In genomic region chr13:30071890-30072817, GRCh38 we compare ENCODE assay signal across 16 cellular contexts.
DNase-seq lines count a peak whose midpoint lies in the region; ATAC-seq and TF ChIP-seq lines count a peak whose summit lies in the region.
"Had no signal": no experiment of that assay in that cellular context is flagged by ENCODE, and none has a peak within 500 bp of the region (broad histone marks: within the 10 kb centered on the region; RNA-seq: fewer than 3 reads in every experiment).

No MANE protein-coding gene starts in this region.

- H3K4me1 ChIP-seq in foreskin keratinocyte (peaks cover 5% of the 10 kb centered on the region), trophoblast cell (ENCODE audit: control insufficient read depth in 1 of 2, insufficient read depth in 2 of 2, low read length in 2 of 2) (peaks cover 3 to 8% of the 10 kb centered on the region in 2 experiments), psoas muscle (no peaks in the 10 kb centered on the region)
- H3K4me1 ChIP-seq: heart right ventricle had no signal

- DNase-seq in foreskin keratinocyte = peak in 1 of 2 donors; percentile 37
- peak; percentile 90 to 95 for DNase-seq in trophoblast cell
- no peak for DNase-seq in activated effector memory CD4-positive, alpha-beta T cell treated with anti-CD3 and anti-CD28 coated beads, Interleukin-2, amount 50 U/mL, for 16 hours
- DNase-seq in stimulated activated CD4-positive, alpha-beta T cell treated with anti-CD3 and anti-CD28 coated beads, Interleukin-12 subunit alpha, Interleukin-12 subunit beta, amount 100 ng/mL, for 4 hours = no peak
- DNase-seq in psoas muscle = no peak
- DNase-seq: activated CD4-positive, alpha-beta T cell treated with anti-CD3 and anti-CD28 coated beads for 36 hours; effector memory CD8-positive, alpha-beta T cell; heart right ventricle; Kasumi-1; NCI-H2107; NCI-H526 had no signal

- H3K9me3 ChIP-seq in trophoblast cell (ENCODE audit: insufficient read depth, low read depth, low read length) = no peaks in the 10 kb centered on the region
- no peaks in the 10 kb centered on the region for H3K9me3 ChIP-seq in psoas muscle
- H3K9me3 ChIP-seq: BLaER1 treated with 17β-estradiol and CSF1 and Interleukin-3, amounts not matched to agents 10 nM and 100 nM; heart right ventricle had no signal

- H3K79me2 ChIP-seq in trophoblast cell (ENCODE audit: control insufficient read depth, insufficient read depth, low read length, poor library complexity) = no peaks in the 10 kb centered on the region

- no peak overlapping the region for H2AK5ac ChIP-seq in trophoblast cell (ENCODE audit: low read length)

- TF ChIP-seq CTCF in 22Rv1 (IDR thresholded peaks at IDR 0.05) (no peak), VCaP (conservative IDR thresholded peaks at IDR 0.05) (no peak), foreskin keratinocyte (conservative IDR thresholded peaks at IDR 0.05) (no peak), psoas muscle (IDR thresholded peaks at IDR 0.05) (no peak)

- no peak overlapping the region for H3K4me3 ChIP-seq in trophoblast cell (ENCODE audit: low read depth, low read length)
- H3K4me3 ChIP-seq in psoas muscle = no peak overlapping the region
- H3K4me3 ChIP-seq: BLaER1 treated with 17β-estradiol and CSF1 and Interleukin-3, amounts not matched to agents 10 nM and 100 nM; heart right ventricle had no signal

- H3K27me3 ChIP-seq in foreskin keratinocyte (peaks cover 3% of the 10 kb centered on the region), trophoblast cell (ENCODE audit: insufficient read depth, low read length) (no peaks in the 10 kb centered on the region), psoas muscle (ENCODE audit: insufficient read depth in 3 of 3, low read length in 2 of 3) (no peaks in the 10 kb centered on the region)
- H3K27me3 ChIP-seq: BLaER1 treated with 17β-estradiol and CSF1 and Interleukin-3, amounts not matched to agents 10 nM and 100 nM had no signal

- H3K18ac ChIP-seq in trophoblast cell (ENCODE audit: low read length) = no peak overlapping the region

- H3K23ac ChIP-seq in trophoblast cell (ENCODE audit: low read length) = no peak overlapping the region

- H3K14ac ChIP-seq in trophoblast cell (ENCODE audit: low read length) = no peak overlapping the region

- no peak overlapping the region for H2BK120ac ChIP-seq in trophoblast cell (ENCODE audit: insufficient read depth, low read length, poor library complexity)

- no peaks in the 10 kb centered on the region for H3K36me3 ChIP-seq in trophoblast cell (ENCODE audit: control insufficient read depth in 1 of 2, insufficient read depth in 2 of 2, low read length in 2 of 2)
- H3K36me3 ChIP-seq in psoas muscle (ENCODE audit: insufficient read depth in 1 of 2, low read depth in 1 of 2) = no peaks in the 10 kb centered on the region
- H3K36me3 ChIP-seq: BLaER1 treated with 17β-estradiol and CSF1 and Interleukin-3, amounts not matched to agents 10 nM and 100 nM; heart right ventricle had no signal

- no peak overlapping the region for H2AFZ ChIP-seq in trophoblast cell (ENCODE audit: insufficient read depth, low read length, poor library complexity)

- ATAC-seq in foreskin keratinocyte (peak; percentile 61), GM19328 (IDR thresholded peaks at IDR 0.05; ENCODE audit: unreplicated experiment) (no peak), psoas muscle (no peak)
- ATAC-seq: activated CD4-positive, alpha-beta T cell treated with anti-CD3 and anti-CD28 coated beads for 36 hours; effector memory CD8-positive, alpha-beta T cell; heart right ventricle; natural killer cell treated with Interleukin-12 subunit alpha and Interleukin-12 subunit beta and Interleukin-15 and Interleukin-18, amount 100 ng/mL, for 72 hours had no signal

- no peak overlapping the region for H4K91ac ChIP-seq in trophoblast cell (ENCODE audit: low read depth, low read length)

- H2BK12ac ChIP-seq in trophoblast cell (ENCODE audit: low read length) = no peak overlapping the region

- WGBS in trophoblast cell (ENCODE audit: extremely low coverage, insufficient coverage, insufficient read length) = no CpG with 5 or more reads among the region's 10 CpGs
- WGBS in psoas muscle, 3 donors = 84 to 89% (median 84%) methylated on average over 10 of the region's 10 CpGs

- H2BK5ac ChIP-seq in trophoblast cell (ENCODE audit: low read depth, low read length, poor library complexity) = no peak overlapping the region

- no peak overlapping the region for H3K9ac ChIP-seq in trophoblast cell (ENCODE audit: low read length)
- H3K9ac ChIP-seq: BLaER1 treated with 17β-estradiol and CSF1 and Interleukin-3, amounts not matched to agents 10 nM and 100 nM had no signal

- H4K8ac ChIP-seq in trophoblast cell (ENCODE audit: low read depth, low read length) = no peak overlapping the region

- H3K4ac ChIP-seq in trophoblast cell (ENCODE audit: low read depth, low read length) = no peak overlapping the region

- no peak overlapping the region for H4K12ac ChIP-seq in trophoblast cell (ENCODE audit: low read depth, low read length)

- no peak overlapping the region for H3K4me2 ChIP-seq in trophoblast cell (ENCODE audit: low read length)
- H3K4me2 ChIP-seq: BLaER1 treated with 17β-estradiol and CSF1 and Interleukin-3, amounts not matched to agents 10 nM and 100 nM had no signal

- intact Hi-C loops in psoas muscle (cut with DNase I) = no loop called here

- H3K27ac ChIP-seq in 22Rv1 (peak overlapping the region; percentile 68), VCaP (peak overlapping the region; percentile 84), foreskin keratinocyte (no peak overlapping the region), trophoblast cell (ENCODE audit: low read depth, low read length) (no peak overlapping the region), psoas muscle (no peak overlapping the region)
- H3K27ac ChIP-seq: BLaER1 treated with 17β-estradiol and CSF1 and Interleukin-3, amounts not matched to agents 10 nM and 100 nM; heart right ventricle had no signal

- H3K79me1 ChIP-seq in trophoblast cell (ENCODE audit: low read length) = no peaks in the 10 kb centered on the region

Comparison
In these comparisons a context has a peak if more than half of its experiments do, and no peak if none do; other contexts are left out.
1. H3K27ac ChIP-seq: peak in 22Rv1 (single experiment) and VCaP (single experiment); none in foreskin keratinocyte (single experiment), trophoblast cell (single experiment) and psoas muscle (single experiment).
2. DNase-seq: peak in trophoblast cell (2 of 2); none in activated effector memory CD4-positive, alpha-beta T cell treated with anti-CD3 and anti-CD28 coated beads, Interleukin-2, amount 50 U/mL, for 16 hours (single experiment), stimulated activated CD4-positive, alpha-beta T cell treated with anti-CD3 and anti-CD28 coated beads, Interleukin-12 subunit alpha, Interleukin-12 subunit beta, amount 100 ng/mL, for 4 hours (single experiment) and psoas muscle (0 of 2).